9 cellular contexts compared by ENCODE assay signal in the genomic region with DNA sequence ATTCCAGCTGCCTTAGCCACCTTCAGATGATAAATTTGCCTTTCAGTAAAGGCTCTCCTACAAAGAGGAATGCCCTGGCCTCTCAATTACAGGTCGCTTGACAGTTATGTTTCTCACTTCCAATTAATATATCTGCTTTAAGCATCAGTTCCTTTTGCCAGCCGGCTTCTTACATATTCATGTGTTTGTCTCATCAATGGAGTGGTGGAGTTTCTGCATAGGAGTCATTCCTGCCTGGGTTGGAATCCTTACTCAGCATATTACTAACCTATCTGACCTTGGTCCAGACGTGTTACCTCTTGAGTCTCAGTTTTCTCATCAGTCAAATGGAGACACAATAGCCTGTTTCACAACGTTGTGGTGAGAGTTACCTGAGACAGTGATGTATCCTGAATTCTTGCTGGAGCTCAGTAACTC. TPM values are rescaled to one million over a fixed set of nuclear protein-coding genes. Genes with fewer than 3 reads are reported as not detected.
A peak's percentile ranks its signal among the peaks of the same experiment; 100 is the strongest.
DNase-seq lines count a peak whose midpoint lies in the region; ATAC-seq and TF ChIP-seq lines count a peak whose summit lies in the region.
"Had no signal": no experiment of that assay in that cellular context is flagged by ENCODE, and none has a peak within 500 bp of the region (broad histone marks: within the 10 kb centered on the region; RNA-seq: fewer than 3 reads in every experiment).

No MANE protein-coding gene starts in this region.

- no TSS peak for BruUV-seq in mammary epithelial cell (replicated peaks; lab: Mats Ljungman, UMichigan)

- no peak for ATAC-seq in activated T-cell treated with anti-CD3 and anti-CD28 coated beads, Interleukin-2, amount 50 U/mL, for 72 hours (replicated peaks in 1 of 2)
- ATAC-seq in GM21360 (IDR thresholded peaks at IDR 0.05; ENCODE audit: unreplicated experiment), result no peak
- ATAC-seq in GM18505 (IDR thresholded peaks at IDR 0.05; ENCODE audit: unreplicated experiment), result no peak

- H3K36me3 Mint-ChIP-seq in activated T-cell treated with anti-CD3 and anti-CD28 coated beads, Interleukin-2, amount 50 U/mL, for 72 hours (ENCODE audit: insufficient read depth in 2 of 2), result peaks cover 0 to 1% of the 10 kb centered on the region in 2 donors

- 0 out of 2 replicates have a peak overlapping the region, but pooled peaks have one; percentile 2 for H3K9ac ChIP-seq in OCI-LY3 (ENCODE audit: low read length)
- H3K9ac ChIP-seq in mammary epithelial cell (ENCODE audit: insufficient read depth, low read length), result no peak overlapping the region

- no peak for TF ChIP-seq CTCF in OCI-LY3 (IDR thresholded peaks at IDR 0.05; ENCODE audit: low read depth, low read length)
- TF ChIP-seq CTCF in mammary epithelial cell (conservative IDR thresholded peaks at IDR 0.05 in 1 of 2, IDR thresholded peaks at IDR 0.05 in 1 of 2; ENCODE audit: extremely low read depth in 1 of 2, insufficient read depth in 1 of 2, low read depth in 1 of 2, low read length in 2 of 2), result no peak
- TF ChIP-seq CTCF in spleen (IDR thresholded peaks at IDR 0.05 in 8 of 11, conservative IDR thresholded peaks at IDR 0.05 in 3 of 11), result no peak

- peaks cover 46% of the 10 kb centered on the region for H3K4me1 Mint-ChIP-seq in activated T-cell treated with anti-CD3 and anti-CD28 coated beads, Interleukin-2, amount 50 U/mL, for 72 hours (ENCODE audit: low read depth)

- intact Hi-C loops in mammary epithelial cell (cut with micrococcal nuclease) (loop anchor here (1.0 to 5.0 kb wide), 5 partner anchors 9 to 257 kb away; a partner anchor contains a TSS), spleen (cut with DNase I; ENCODE audit: low total_unique reads) (loop anchor here (10.0 kb wide), 1 partner anchor 115 kb away; a partner anchor contains a TSS)

- 59% methylated on average over 4 of the region's 4 CpGs for WGBS in mammary epithelial cell (ENCODE audit: low coverage, missing lambda C conversion rate)
- 50 to 72% (median 57%) methylated on average over 4 of the region's 4 CpGs for WGBS in spleen, 5 donors

- H3K27me3 ChIP-seq in OCI-LY3 (ENCODE audit: low read depth, low read length) (no peaks in the 10 kb centered on the region), mammary epithelial cell (ENCODE audit: insufficient read depth, low read length) (no peaks in the 10 kb centered on the region), spleen (replicated peaks in 1 of 7) (no peaks in the 10 kb centered on the region)

- dilution Hi-C loops in mammary epithelial cell (cut with HindIII; ENCODE audit: low sequenced_read_pairs), result loop anchor here (5.0 kb wide), 1 partner anchor 63 kb away; no protein-coding TSS in a partner anchor

- in situ Hi-C loops in mammary epithelial cell (cut with MboI; ENCODE audit: low sequenced_read_pairs in 2 of 2), result loop anchor here in 1 of 2 donors (10.0 kb wide), 1 partner anchor 255 kb away; a partner anchor contains a TSS

- peak overlapping the region; percentile 30 for H3K27ac ChIP-seq in OCI-LY3 (ENCODE audit: low read length)
- peak overlapping the region; percentile 91 for H3K27ac ChIP-seq in mammary epithelial cell (ENCODE audit: insufficient read depth, low read depth, low read length)
- peak overlapping the region in 6 of 8 donors; percentile 15 to 97 (median 92) for H3K27ac ChIP-seq in spleen

- no peak for DNase-seq in activated T-cell treated with anti-CD3 and anti-CD28 coated beads, Interleukin-2, amount 50 U/mL, for 72 hours
- DNase-seq in activated T-cell treated with anti-CD3 and anti-CD28 coated beads, Interleukin-2, amount 50 U/mL, for 48 hours, result no peak
- DNase-seq in mammary epithelial cell (peak; percentile 51), spleen (no peak), SHP77 (lab: John Stamatoyannopoulos, UW) (no peak)
- DNase-seq: midbrain had no signal

- H3K27me3 Mint-ChIP-seq in activated T-cell treated with anti-CD3 and anti-CD28 coated beads, Interleukin-2, amount 50 U/mL, for 72 hours (ENCODE audit: low read depth), result no peaks in the 10 kb centered on the region

- H3K9me3 ChIP-seq in OCI-LY3 (ENCODE audit: insufficient read depth, low read length), result no peaks in the 10 kb centered on the region
- no peaks in the 10 kb centered on the region for H3K9me3 ChIP-seq in mammary epithelial cell (replicated peaks; ENCODE audit: insufficient read depth, low read length)
- no peaks in the 10 kb centered on the region for H3K9me3 ChIP-seq in spleen

- no peaks in the 10 kb centered on the region for H3K36me3 ChIP-seq in OCI-LY3 (replicated peaks; ENCODE audit: low read depth, low read length)
- no peaks in the 10 kb centered on the region for H3K36me3 ChIP-seq in mammary epithelial cell (ENCODE audit: insufficient read depth, low read length)
- no peaks in the 10 kb centered on the region for H3K36me3 ChIP-seq in spleen

- peaks cover 34% of the 10 kb centered on the region for H3K4me1 ChIP-seq in OCI-LY3 (ENCODE audit: low read length)
- H3K4me1 ChIP-seq in mammary epithelial cell (ENCODE audit: insufficient read depth, low read length), result peaks cover 35% of the 10 kb centered on the region
- H3K4me1 ChIP-seq in spleen, result peaks cover 35 to 62% (median 50%) of the 10 kb centered on the region in 6 donors

- no peaks in the 10 kb centered on the region for H3K79me2 ChIP-seq in OCI-LY3 (ENCODE audit: low read length)
- no peaks in the 10 kb centered on the region for H3K79me2 ChIP-seq in mammary epithelial cell (ENCODE audit: insufficient read depth, low read length)

- peak overlapping the region in 1 of 2 donors; percentile 31 for H3K4me3 Mint-ChIP-seq in activated T-cell treated with anti-CD3 and anti-CD28 coated beads, Interleukin-2, amount 50 U/mL, for 72 hours

- peak overlapping the region; percentile 77; the same call in 1 of the 2 replicates for H3K4me3 ChIP-seq in OCI-LY3 (ENCODE audit: low read length)
- H3K4me3 ChIP-seq in mammary epithelial cell (replicated peaks in 1 of 3; ENCODE audit: insufficient read depth in 1 of 3, low read depth in 2 of 3, low read length in 3 of 3), result no peak overlapping the region
- H3K4me3 ChIP-seq in spleen, result no peak overlapping the region

- H3K9me3 Mint-ChIP-seq in activated T-cell treated with anti-CD3 and anti-CD28 coated beads, Interleukin-2, amount 50 U/mL, for 72 hours, result no peaks in the 10 kb centered on the region

- CTCF ChIA-PET in mammary epithelial cell (lab: Charles Lee; ENCODE audit: low non-redundant PET), result interaction anchor here (0.6 kb wide), 1 partner anchor 17 kb away, joined by 13 read pairs; no protein-coding TSS in a partner anchor

- H3K27ac Mint-ChIP-seq in activated T-cell treated with anti-CD3 and anti-CD28 coated beads, Interleukin-2, amount 50 U/mL, for 72 hours, result peak overlapping the region; percentile 97

- peak overlapping the region; percentile 92 for H3K4me2 ChIP-seq in OCI-LY3 (ENCODE audit: low read length)
- H3K4me2 ChIP-seq in mammary epithelial cell (ENCODE audit: insufficient read depth, low read depth, low read length), result peak overlapping the region; percentile 76

- H2AFZ ChIP-seq in OCI-LY3 (ENCODE audit: low read depth, low read length), result no peak overlapping the region
- no peak overlapping the region for H2AFZ ChIP-seq in mammary epithelial cell (ENCODE audit: low read depth, low read length)

- TF ChIP-seq POLR2A in spleen (IDR thresholded peaks at IDR 0.05), result no peak
- no peak for TF ChIP-seq POLR2A in GM18505 (IDR thresholded peaks at IDR 0.05; ENCODE audit: borderline replicate concordance, extremely low read depth, insufficient read depth, insufficient read length)

- H4K20me1 ChIP-seq in OCI-LY3 (ENCODE audit: insufficient read depth, low read length) (no peaks in the 10 kb centered on the region), mammary epithelial cell (ENCODE audit: insufficient read depth, low read length) (no peaks in the 10 kb centered on the region)

RNA-seq across cellular contexts. Expression of a gene that starts 9.4 kb away (rescaled TPM):
- 100 to 1,000 TPM in 1 of 2 donors, 10 to 100 TPM in 1; 85.3 to 101 TPM for total RNA-seq in activated T-cell treated with anti-CD3 and anti-CD28 coated beads, Interleukin-2, amount 50 U/mL, for 72 hours
- total RNA-seq in mammary epithelial cell, result 10 to 100 TPM; 83.0 to 98.5 TPM
- polyA plus RNA-seq in mammary epithelial cell, result 21.5 TPM
- polyA minus RNA-seq in mammary epithelial cell, result 23.6 TPM
- 10 to 100 TPM in 2 of 7 donors, 1 to 10 TPM in 5; 7.4 to 16.7 (median 8.6) TPM for total RNA-seq in spleen
- 1 to 10 TPM; 2.4 to 5.0 (median 3.3) TPM for polyA plus RNA-seq in spleen

RNA-seq across cellular contexts. Expression of a gene that starts 14.0 kb away (rescaled TPM):
- 100 to 1,000 TPM; 147 to 163 TPM for total RNA-seq in activated T-cell treated with anti-CD3 and anti-CD28 coated beads, Interleukin-2, amount 50 U/mL, for 72 hours
- total RNA-seq in mammary epithelial cell (100 to 1,000 TPM; 114 to 244 TPM), spleen (100 to 1,000 TPM in 3 of 7 donors, 10 to 100 TPM in 4; 75.4 to 231 (median 97.1) TPM)
- polyA plus RNA-seq in mammary epithelial cell (399 TPM), spleen (100 to 1,000 TPM; 340 to 411 (median 378) TPM)
- polyA minus RNA-seq in mammary epithelial cell, result 24.8 TPM

RNA-seq across cellular contexts. Expression of a gene that starts 17.1 kb away (rescaled TPM):
- total RNA-seq in activated T-cell treated with anti-CD3 and anti-CD28 coated beads, Interleukin-2, amount 50 U/mL, for 72 hours, result 10 to 100 TPM; 61.9 to 63.7 TPM
- total RNA-seq in mammary epithelial cell (10 to 100 TPM; 36.0 to 68.9 TPM), spleen (10 to 100 TPM; 52.0 to 71.0 (median 60.8) TPM)
- polyA plus RNA-seq in mammary epithelial cell (55.0 TPM), spleen (10 to 100 TPM; 63.8 to 95.9 (median 92.8) TPM)
- polyA minus RNA-seq in mammary epithelial cell, result 24.7 TPM

Comparison
In these comparisons a context has a peak if more than half of its experiments do, and no peak if none do; other contexts are left out.
1. H3K27ac ChIP-seq: peak in every context shown above with its lines; median percentile 92 in spleen; 91 in mammary epithelial cell; 30 in OCI-LY3.
2. RNA of a gene that starts 9.4 kb away (total RNA-seq): 85.3 to 101 TPM in activated T-cell treated with anti-CD3 and anti-CD28 coated beads, Interleukin-2, amount 50 U/mL, for 72 hours and 83.0 to 98.5 TPM in mammary epithelial cell; 7.4 to 16.7 TPM in spleen; every median in the first group is over 4 times any median in the second.